8 cellular contexts compared by ENCODE assay signal in genomic region chr1:150696590-150696989, GRCh38. TPM values are rescaled to one million over a fixed set of nuclear protein-coding genes. Genes with fewer than 3 reads are reported as not detected.
DNase-seq lines count a peak whose midpoint lies in the region; TF ChIP-seq lines count a peak whose summit lies in the region.

No MANE protein-coding gene starts in this region.

- H3K4me3 ChIP-seq in Peyer's patch (peak overlapping the region; percentile 62 to 77 (median 62)), ovary (peak overlapping the region; percentile 56)

- H3K9me3 ChIP-seq in Peyer's patch (no peaks in the 10 kb centered on the region), ovary (no peaks in the 10 kb centered on the region)

- TF ChIP-seq POLR2A in Peyer's patch (IDR thresholded peaks at IDR 0.05) (no peak), erythroblast (IDR thresholded peaks at IDR 0.05; ENCODE audit: low read length) (no peak), ovary (IDR thresholded peaks at IDR 0.05) (no peak)

- no peaks in the 10 kb centered on the region for H3K27me3 ChIP-seq in Peyer's patch
- H3K27me3 ChIP-seq in ovary, result no peaks in the 10 kb centered on the region

- peak overlapping the region; percentile 60 to 83 (median 69) for H3K27ac ChIP-seq in Peyer's patch
- H3K27ac ChIP-seq in ovary, result peak overlapping the region in 1 of 2 donors; percentile 41

- TF ChIP-seq EP300 in ovary (IDR thresholded peaks at IDR 0.05), result no peak

- peak; percentile 33 for DNase-seq in DMS79 treated with DMSO at 0.1 percent for 48 hours (lab: John Stamatoyannopoulos, UW)
- no peak for DNase-seq in DMS79 (lab: John Stamatoyannopoulos, UW)
- DNase-seq in Peyer's patch, result no peak
- DNase-seq in erythroblast (lab: John Stamatoyannopoulos, UW), result peak; percentile 37 to 51
- no peak for DNase-seq in ovary
- DNase-seq in G401 (ENCODE audit: low spot score), result no peak
- DNase-seq in islet precursor cell, result no peak
- DNase-seq in NCI-H446 treated with DMSO at 0.1 percent for 48 hours (lab: John Stamatoyannopoulos, UW), result no peak

- H3K4me1 ChIP-seq in Peyer's patch, result peaks cover 0 to 3% (median 0%) of the 10 kb centered on the region in 4 donors
- H3K4me1 ChIP-seq in ovary (ENCODE audit: insufficient read depth), result no peaks in the 10 kb centered on the region

- no peak for TF ChIP-seq CTCF in Peyer's patch (IDR thresholded peaks at IDR 0.05)
- no peak for TF ChIP-seq CTCF in ovary (IDR thresholded peaks at IDR 0.05)

- WGBS in ovary, 3 donors, result 0 to 3% (median 0%) methylated on average over 6 of the region's 6 CpGs

- in situ Hi-C loops in G401 (cut with HindIII; ENCODE audit: low sequenced_read_pairs), result no loop called here

- intact Hi-C loops in ovary (cut with DNase I), result loop anchor here in 1 of 4 donors (10.0 kb wide), 1 partner anchor 142 kb away; no protein-coding TSS in a partner anchor

- H3K36me3 ChIP-seq in Peyer's patch (peaks cover 0 to 28% (median 0%) of the 10 kb centered on the region in 3 donors), ovary (no peaks in the 10 kb centered on the region)

RNA-seq across cellular contexts. Expression of gene GOLPH3L, which starts 0.4 kb away (rescaled TPM):
- total RNA-seq in Peyer's patch, result 10 to 100 TPM; 23.1 to 41.3 (median 35.3) TPM
- 10 to 100 TPM; 20.0 to 43.2 (median 29.9) TPM for total RNA-seq in ovary
- polyA plus RNA-seq in ovary, result 10 to 100 TPM; 22.6 to 46.2 TPM
- 4.4 and 11.1 TPM in 2 replicates for total RNA-seq in G401 (2014; rRNA removed; shearing (Covaris generic))

RNA-seq across cellular contexts. Expression of gene HORMAD1, which starts 24.1 kb away (rescaled TPM):
- total RNA-seq in Peyer's patch, result 1 to 10 TPM in 2 of 4 donors, not detected in 2; 1.6 to 4.1 TPM
- not detected for total RNA-seq in ovary
- under 1 TPM in 1 of 2 donors, not detected in 1; 0.10 TPM for polyA plus RNA-seq in ovary
- total RNA-seq in G401 (2014; rRNA removed; shearing (Covaris generic)), result not detected in 2 replicates

Comparison
In these comparisons a context has a peak if more than half of its experiments do, and no peak if none do; other contexts are left out.
1. DNase-seq: peak in DMS79 treated with DMSO at 0.1 percent for 48 hours (single experiment) and erythroblast (2 of 2); none in DMS79 (single experiment), Peyer's patch (0 of 3), ovary (0 of 5), G401 (single experiment), islet precursor cell (single experiment) and NCI-H446 treated with DMSO at 0.1 percent for 48 hours (single experiment).